In genomic region chr13:112392719-112393118, GRCh38 we compare ENCODE assay signal across 18 cellular contexts. TPM values are rescaled to one million over a fixed set of nuclear protein-coding genes. Genes with fewer than 3 reads are reported as not detected.
A peak's percentile ranks its signal among the peaks of the same experiment; 100 is the strongest.
DNase-seq lines count a peak whose midpoint lies in the region; ATAC-seq and TF ChIP-seq lines count a peak whose summit lies in the region.
"Had no signal": no experiment of that assay in that cellular context is flagged by ENCODE, and none has a peak within 500 bp of the region (broad histone marks: within the 10 kb centered on the region; RNA-seq: fewer than 3 reads in every experiment).

No MANE protein-coding gene starts in this region.

- no peaks in the 10 kb centered on the region for H4K20me1 ChIP-seq in DOHH2 (ENCODE audit: control insufficient read depth, insufficient read depth, low read depth, low read length)
- H4K20me1 ChIP-seq in PC-9 (ENCODE audit: insufficient read depth) = no peaks in the 10 kb centered on the region

- no peaks in the 10 kb centered on the region for H3K9me3 ChIP-seq in DOHH2 (ENCODE audit: control insufficient read depth, insufficient read depth, low read length)
- H3K9me3 ChIP-seq in PC-9 (ENCODE audit: insufficient read depth, low read depth) = no peaks in the 10 kb centered on the region
- H3K9me3 ChIP-seq in transverse colon = no peaks in the 10 kb centered on the region
- H3K9me3 ChIP-seq: MG63 had no signal

- TF ChIP-seq CTCF in DOHH2 (IDR thresholded peaks at IDR 0.05; ENCODE audit: low read depth, low read length, poor library complexity, severe bottlenecking) (peak; percentile 33), HFFc6 (IDR thresholded peaks at IDR 0.05) (peak; percentile 18; the same call in 1 of the 2 replicates), PC-9 (conservative IDR thresholded peaks at IDR 0.05) (0 out of 2 replicates have a peak, but pooled peaks have one; percentile 24), transverse colon (IDR thresholded peaks at IDR 0.05) (no peak)

- H2BK120ac ChIP-seq in mesendoderm (ENCODE audit: low read depth, low read length) = no peak overlapping the region

- DNase-seq in HFFc6 (no peak), PC-9 (no peak), mesendoderm (peak; percentile 2), RPMI8226 (no peak), transverse colon (no peak), CD1c-positive myeloid dendritic cell (ENCODE audit: extremely low spot score) (no peak)
- DNase-seq: CD4-positive, alpha-beta T cell; MG63; NCI-H1417; NCI-H187 treated with DMSO at 0.1 percent for 48 hours; NCI-H2171; NCI-H748 treated with DMSO at 0.1 percent for 48 hours; Right ventricle myocardium superior; T-helper 1 cell had no signal

- H3K27ac Mint-ChIP-seq in HFFc6 = no peak overlapping the region
- H3K27ac Mint-ChIP-seq: CD4-positive, alpha-beta T cell had no signal

- no peak for ATAC-seq in GM18519 (IDR thresholded peaks at IDR 0.05; ENCODE audit: low FRiP score, unreplicated experiment)

- H3K27me3 ChIP-seq in DOHH2 (ENCODE audit: control insufficient read depth, low read length) (no peaks in the 10 kb centered on the region), PC-9 (ENCODE audit: insufficient read depth, low read depth) (peaks cover 85% of the 10 kb centered on the region), mesendoderm (ENCODE audit: insufficient read depth, low read length, poor library complexity) (no peaks in the 10 kb centered on the region), transverse colon (no peaks in the 10 kb centered on the region)
- H3K27me3 ChIP-seq: MG63 had no signal

- no peak overlapping the region for H3K56ac ChIP-seq in mesendoderm (ENCODE audit: low read length)

- no CpG with 5 or more reads among the region's 4 CpGs for WGBS in mesendoderm (ENCODE audit: extremely low coverage, insufficient coverage, low lambda C conversion rate)
- 53 to 75% methylated on average over 2 to 4 of the region's 4 CpGs for WGBS in transverse colon (ENCODE audit: low coverage in 1 of 2), 2 donors

- no peak overlapping the region for H3K4me3 Mint-ChIP-seq in HFFc6
- H3K4me3 Mint-ChIP-seq: CD4-positive, alpha-beta T cell had no signal

- no peak overlapping the region for H3K23ac ChIP-seq in mesendoderm (ENCODE audit: low read length)

- no peaks in the 10 kb centered on the region for H3K79me1 ChIP-seq in mesendoderm (ENCODE audit: low read length)

- no peak for TF ChIP-seq EP300 in transverse colon (IDR thresholded peaks at IDR 0.05; ENCODE audit: low read depth)

- H3F3A ChIP-seq in DOHH2 (ENCODE audit: control insufficient read depth, insufficient read depth) (no peaks in the 10 kb centered on the region), PC-9 (ENCODE audit: insufficient read depth, low read depth) (no peaks in the 10 kb centered on the region)

- no TSS peak for BruUV-seq in PC-9 (replicated peaks; lab: Mats Ljungman, UMichigan)

- H3K4ac ChIP-seq in mesendoderm (ENCODE audit: low read depth, low read length) = no peak overlapping the region

- no peaks in the 10 kb centered on the region for H3K9me2 ChIP-seq in DOHH2 (replicated peaks; ENCODE audit: control insufficient read depth, low read length)
- H3K9me2 ChIP-seq in PC-9 (ENCODE audit: insufficient read depth) = no peaks in the 10 kb centered on the region

- no peak overlapping the region for H3K4me3 ChIP-seq in DOHH2 (ENCODE audit: low read length)
- no peak overlapping the region for H3K4me3 ChIP-seq in PC-9
- no peak overlapping the region for H3K4me3 ChIP-seq in mesendoderm (ENCODE audit: low read length)
- H3K4me3 ChIP-seq in transverse colon = no peak overlapping the region
- H3K4me3 ChIP-seq: MG63, SK-N-MC had no signal

- H3K27me3 Mint-ChIP-seq in HFFc6 (ENCODE audit: insufficient read depth) = peaks cover 2% of the 10 kb centered on the region; the same call in 1 of the 2 replicates

- no peaks in the 10 kb centered on the region for H3K36me3 ChIP-seq in DOHH2 (ENCODE audit: control insufficient read depth, low read length)
- H3K36me3 ChIP-seq in PC-9 (ENCODE audit: low read depth) = no peaks in the 10 kb centered on the region
- no peaks in the 10 kb centered on the region for H3K36me3 ChIP-seq in mesendoderm (ENCODE audit: control insufficient read depth, insufficient read depth, low read length)
- no peaks in the 10 kb centered on the region for H3K36me3 ChIP-seq in transverse colon
- H3K36me3 ChIP-seq: MG63 had no signal

- H4K5ac ChIP-seq in mesendoderm (ENCODE audit: low read length) = no peak overlapping the region

- no peak overlapping the region for H2AFZ ChIP-seq in PC-9

- no peaks in the 10 kb centered on the region for H3K4me1 Mint-ChIP-seq in HFFc6 (ENCODE audit: low read depth)

- POLR2A ChIA-PET in PC-9 (lab: Charles Lee; ENCODE audit: unreplicated experiment) = no interaction called here

- H3K9me3 Mint-ChIP-seq in HFFc6 = peaks cover 23% of the 10 kb centered on the region
- H3K9me3 Mint-ChIP-seq: CD4-positive, alpha-beta T cell had no signal

- no peaks in the 10 kb centered on the region; the same call in none of the 2 replicates for H3K36me3 Mint-ChIP-seq in HFFc6 (ENCODE audit: low read depth)

- H2BK15ac ChIP-seq in mesendoderm (replicated peaks; ENCODE audit: low read depth) = no peak overlapping the region

- no peaks in the 10 kb centered on the region for H3K79me2 ChIP-seq in DOHH2 (ENCODE audit: control insufficient read depth, low read length)
- no peaks in the 10 kb centered on the region for H3K79me2 ChIP-seq in PC-9 (ENCODE audit: low read depth)
- H3K79me2 ChIP-seq in mesendoderm (ENCODE audit: control insufficient read depth, insufficient read depth, low read length) = no peaks in the 10 kb centered on the region

- H2BK5ac ChIP-seq in mesendoderm (ENCODE audit: low read length) = no peak overlapping the region

- in situ Hi-C loops in transverse colon (cut with MboI; ENCODE audit: low pct_ligation_motif_present in 1 of 4, low pct_unique_long_range_greater_than_20kb in 1 of 4, low sequenced_read_pairs in 3 of 4) = no loop called here

- H4K8ac ChIP-seq in mesendoderm (ENCODE audit: low read depth, low read length) = no peak overlapping the region

- H3K4me2 ChIP-seq in DOHH2 (ENCODE audit: low read length) (no peak overlapping the region), PC-9 (no peak overlapping the region), mesendoderm (ENCODE audit: low read length) (no peak overlapping the region)

- intact Hi-C loops in PC-9 (cut with micrococcal nuclease; ENCODE audit: unreplicated experiment) (no loop called here), transverse colon (cut with DNase I; ENCODE audit: low total_unique reads) (no loop called here)

- CTCF ChIA-PET in PC-9 (lab: Charles Lee) = no interaction called here

- no peak overlapping the region for H3K9ac ChIP-seq in mesendoderm (ENCODE audit: low read length)

- no peak overlapping the region for H2AK5ac ChIP-seq in mesendoderm (ENCODE audit: low read length)

- H3K4me1 ChIP-seq in DOHH2 (ENCODE audit: control insufficient read depth, low read length) (no peaks in the 10 kb centered on the region), PC-9 (replicated peaks; ENCODE audit: insufficient read depth) (no peaks in the 10 kb centered on the region), mesendoderm (ENCODE audit: control insufficient read depth, low read depth, low read length) (no peaks in the 10 kb centered on the region), transverse colon (no peaks in the 10 kb centered on the region)

- no peak overlapping the region for H3K18ac ChIP-seq in mesendoderm (ENCODE audit: low read length)

- H3K27ac ChIP-seq in DOHH2 (ENCODE audit: low read depth, low read length) = no peak overlapping the region
- no peak overlapping the region for H3K27ac ChIP-seq in PC-9
- no peak overlapping the region for H3K27ac ChIP-seq in mesendoderm (ENCODE audit: low read depth, low read length)
- no peak overlapping the region for H3K27ac ChIP-seq in transverse colon
- H3K27ac ChIP-seq: SK-N-MC had no signal

- TF ChIP-seq POLR2A in transverse colon (IDR thresholded peaks at IDR 0.05) = no peak

RNA-seq across cellular contexts. Expression of gene SPACA7, which starts 16.6 kb away (rescaled TPM):
- total RNA-seq in HFFc6 (2021; fragmentation: NEBNext Ultra II Directional; extraction: Animal tissue kit (Norgen Biotek cat#: 25700)) = not detected
- total RNA-seq in PC-9 (2021) = not detected in 2 replicates
- not detected for polyA plus RNA-seq in mesendoderm (2013, experiment 1 of 2)
- not detected for polyA plus RNA-seq in mesendoderm (2013, experiment 2 of 2)
- not detected for total RNA-seq in transverse colon
- total RNA-seq: CD4-positive, alpha-beta T cell; NCI-H460; Right ventricle myocardium superior had no signal

Comparison
In these comparisons a context has a peak if more than half of its experiments do, and no peak if none do; other contexts are left out.
1. CTCF ChIP-seq: peak in DOHH2 (single experiment), HFFc6 (single experiment) and PC-9 (single experiment); none in transverse colon (0 of 5).